Comparison of ENCODE assay signal across 27 cellular contexts in genomic region chrX:42269186-42269585, GRCh38.
DNase-seq lines count a peak whose midpoint lies in the region; ATAC-seq, FAIRE-seq and TF ChIP-seq lines count a peak whose summit lies in the region.
"Had no signal": no experiment of that assay in that cellular context is flagged by ENCODE, and none has a peak within 500 bp of the region (broad histone marks: within the 10 kb centered on the region; RNA-seq: fewer than 3 reads in every experiment).

No MANE protein-coding gene starts in this region.

- H3K9me3 ChIP-seq in IMR-90 (ENCODE audit: control insufficient read depth, insufficient read depth, low read length), result no peaks in the 10 kb centered on the region
- H3K9me3 ChIP-seq: gastrocnemius medialis, HAP-1, lower lobe of right lung, neutrophil, uterus had no signal

- H3K27me3 ChIP-seq in BJ (ENCODE audit: control insufficient read depth, insufficient read depth, low read length), result no peaks in the 10 kb centered on the region
- H3K27me3 ChIP-seq in IMR-90 (ENCODE audit: control insufficient read depth, insufficient read depth, low read length), result peaks cover 5% of the 10 kb centered on the region
- H3K27me3 ChIP-seq: brain microvascular endothelial cell, gastrocnemius medialis, neutrophil, uterus had no signal

- H3K9ac ChIP-seq in IMR-90 (ENCODE audit: low read depth, low read length), result no peak overlapping the region

- intact Hi-C loops in IMR-90 (cut with micrococcal nuclease), result no loop called here
- intact Hi-C loops in natural killer cell (cut with micrococcal nuclease), result no loop called here

- H3K14ac ChIP-seq in IMR-90 (replicated peaks; ENCODE audit: low read depth, low read length), result no peak overlapping the region

- H3K4ac ChIP-seq in IMR-90 (ENCODE audit: low read depth, low read length), result no peak overlapping the region

- H3K9me3 Mint-ChIP-seq in activated T-helper 17 cell treated with anti-CD3 and anti-CD28 coated beads, Interleukin-2, amount 50 U/mL, for 72 hours, result no peaks in the 10 kb centered on the region
- H3K9me3 Mint-ChIP-seq in natural killer cell, result no peaks in the 10 kb centered on the region
- H3K9me3 Mint-ChIP-seq: activated CD4-positive, alpha-beta T cell treated with anti-CD3 and anti-CD28 coated beads, Interleukin-2, amount 10 ng/mL, durations not matched to agents 24 days and 14 days; activated naive CD8-positive, alpha-beta T cell treated with anti-CD3 and anti-CD28 coated beads, Interleukin-2, amount 50 U/mL, for 24 hours; T-helper 1 cell treated with Interleukin-12 subunit alpha and Interleukin-12 subunit beta and Interleukin-4 antibody, amounts not matched to agents 30 μg/mL and 1 μg/mL, for 36 hours had no signal

- no peaks in the 10 kb centered on the region for H3K36me3 Mint-ChIP-seq in activated T-helper 17 cell treated with anti-CD3 and anti-CD28 coated beads, Interleukin-2, amount 50 U/mL, for 72 hours (ENCODE audit: low read depth)
- H3K36me3 Mint-ChIP-seq in natural killer cell, result no peaks in the 10 kb centered on the region

- POLR2A ChIA-PET in BJ (lab: Charles Lee), result no interaction called here
- POLR2A ChIA-PET in IMR-90 (lab: Charles Lee; ENCODE audit: unreplicated experiment), result no interaction called here

- no peak overlapping the region for H2AK5ac ChIP-seq in IMR-90 (ENCODE audit: low read depth, low read length)

- no CpG with 5 or more reads among the region's 2 CpGs for WGBS in IMR-90 (ENCODE audit: extremely low coverage in 2 of 2, insufficient read length in 1 of 2), 2 experiments

- H3K4me3 ChIP-seq in BJ (ENCODE audit: low read depth, low read length) (no peak overlapping the region), IMR-90 (ENCODE audit: insufficient read depth, low read depth, low read length) (no peak overlapping the region), foreskin fibroblast (ENCODE audit: low read depth in 1 of 2, low read length in 2 of 2) (no peak overlapping the region)
- H3K4me3 ChIP-seq: gastrocnemius medialis, HAP-1, lower lobe of right lung, PC-9, uterus had no signal

- no peak overlapping the region for H4K91ac ChIP-seq in IMR-90 (ENCODE audit: insufficient read depth, low read depth, low read length)

- FAIRE-seq in RCC 7860 (lab: Jason Lieb, UNC), result no peak
- FAIRE-seq: keratinocyte had no signal

- H4K5ac ChIP-seq in IMR-90 (ENCODE audit: low read depth, low read length), result no peak overlapping the region

- no peak overlapping the region for H2BK5ac ChIP-seq in IMR-90 (ENCODE audit: low read depth, low read length, poor library complexity, severe bottlenecking)

- DNase-seq in BJ (ENCODE audit: low read depth), result peak; percentile 17
- DNase-seq in IMR-90, result peak; percentile 0
- peak; percentile 3 to 24 for DNase-seq in foreskin fibroblast
- DNase-seq in nucleus accumbens (lab: John Stamatoyannopoulos, UW), result no peak
- no peak for DNase-seq in RCC 7860 (ENCODE audit: low spot score)
- DNase-seq in stimulated activated naive CD8-positive, alpha-beta T cell treated with anti-CD3 and anti-CD28 coated beads, Interleukin-15, Interleukin-2, amounts not matched to agents 100 U/mL and 50 U/mL, for 24 hours, result no peak
- DNase-seq in natural killer cell, result no peak
- DNase-seq: activated CD4-positive, alpha-beta T cell treated with anti-CD3 and anti-CD28 coated beads, Interleukin-2, amount 10 ng/mL, durations not matched to agents 24 days and 14 days; activated effector memory CD4-positive, alpha-beta T cell treated with Interleukin-2 at 50 U/mL for 16 hours; activated naive CD8-positive, alpha-beta T cell treated with anti-CD3 and anti-CD28 coated beads, Interleukin-2, amount 50 U/mL, for 24 hours; brain microvascular endothelial cell; cortex of kidney; gastrocnemius medialis; hypothalamus; lower lobe of right lung; NCI-H1436; NCI-H2171 treated with DMSO at 0.1 percent for 48 hours; NCI-H748 treated with DMSO at 0.1 percent for 48 hours; retina; stimulated activated CD8-positive, alpha-beta memory T cell treated with anti-CD3 and anti-CD28 coated beads, Interleukin-4, amount 100 ng/mL, for 48 hours; uterus had no signal

- no peak overlapping the region for H4K8ac ChIP-seq in IMR-90 (ENCODE audit: low read depth in 2 of 2, low read length in 2 of 2)

- no peak overlapping the region for H3K4me2 ChIP-seq in IMR-90 (ENCODE audit: low read depth, low read length)
- H3K4me2 ChIP-seq: PC-9 had no signal

- no peaks in the 10 kb centered on the region for H3K79me1 ChIP-seq in IMR-90 (ENCODE audit: low read depth in 1 of 2, low read length in 2 of 2)

- no peak for TF ChIP-seq RAD21 in IMR-90 (IDR thresholded peaks at IDR 0.05; ENCODE audit: low read length)

- H3K23ac ChIP-seq in IMR-90 (ENCODE audit: low read depth, low read length), result no peak overlapping the region

- no peaks in the 10 kb centered on the region for H3K36me3 ChIP-seq in BJ (ENCODE audit: control insufficient read depth, insufficient read depth, low read length)
- H3K36me3 ChIP-seq in IMR-90 (ENCODE audit: control insufficient read depth, insufficient read depth, low read length), result no peaks in the 10 kb centered on the region
- H3K36me3 ChIP-seq: brain microvascular endothelial cell, gastrocnemius medialis, HAP-1, lower lobe of right lung, neutrophil, uterus had no signal

- TF ChIP-seq CTCF in BJ (IDR thresholded peaks at IDR 0.05; ENCODE audit: insufficient read depth, low read depth, low read length), result no peak
- TF ChIP-seq CTCF in IMR-90 (conservative IDR thresholded peaks at IDR 0.05; ENCODE audit: low read depth, low read length), result no peak
- TF ChIP-seq CTCF in foreskin fibroblast (IDR thresholded peaks at IDR 0.05; ENCODE audit: low read depth, low read length), result no peak
- no peak for TF ChIP-seq CTCF in natural killer cell (IDR thresholded peaks at IDR 0.05)

- no peaks in the 10 kb centered on the region for H3K27me3 Mint-ChIP-seq in activated T-helper 17 cell treated with anti-CD3 and anti-CD28 coated beads, Interleukin-2, amount 50 U/mL, for 72 hours
- H3K27me3 Mint-ChIP-seq in natural killer cell (ENCODE audit: low read depth in 2 of 2), result peaks cover 0 to 9% of the 10 kb centered on the region in 2 donors
- H3K27me3 Mint-ChIP-seq: activated naive CD8-positive, alpha-beta T cell treated with anti-CD3 and anti-CD28 coated beads, Interleukin-2, amount 50 U/mL, for 24 hours had no signal

- CTCF ChIA-PET in BJ (lab: Yijun Ruan, JAX), result interaction anchor here (0.5 to 1.1 kb wide), 2 partner anchors 12 to 16 kb away, joined by 3 read pairs; no protein-coding TSS in a partner anchor
- CTCF ChIA-PET in IMR-90 (lab: Yijun Ruan, JAX), result no interaction called here

- no TSS peak for BruUV-seq in IMR-90 (replicated peaks; lab: Mats Ljungman, UMichigan)

- H3K4me3 Mint-ChIP-seq in activated T-helper 17 cell treated with anti-CD3 and anti-CD28 coated beads, Interleukin-2, amount 50 U/mL, for 72 hours, result no peak overlapping the region
- H3K4me3 Mint-ChIP-seq in natural killer cell, result no peak overlapping the region
- H3K4me3 Mint-ChIP-seq: activated CD4-positive, alpha-beta T cell treated with anti-CD3 and anti-CD28 coated beads, Interleukin-2, amount 10 ng/mL, durations not matched to agents 24 days and 14 days; activated naive CD8-positive, alpha-beta T cell treated with anti-CD3 and anti-CD28 coated beads, Interleukin-2, amount 50 U/mL, for 24 hours; T-helper 1 cell treated with Interleukin-12 subunit alpha and Interleukin-12 subunit beta and Interleukin-4 antibody, amounts not matched to agents 30 μg/mL and 1 μg/mL, for 36 hours had no signal

- no peaks in the 10 kb centered on the region for H4K20me1 ChIP-seq in IMR-90 (ENCODE audit: insufficient read depth, low read length)

- H2BK120ac ChIP-seq in IMR-90 (ENCODE audit: low read depth, low read length), result no peak overlapping the region

- no peak overlapping the region for H2BK15ac ChIP-seq in IMR-90 (ENCODE audit: low read depth, low read length)

- no peak overlapping the region for H2BK20ac ChIP-seq in IMR-90 (ENCODE audit: low read depth, low read length)

- no peak for TF ChIP-seq POLR2A in IMR-90 (IDR thresholded peaks at IDR 0.05; ENCODE audit: low read depth, low read length)

- H3K4me1 ChIP-seq in IMR-90 (ENCODE audit: control insufficient read depth, insufficient read depth, low read length), result no peaks in the 10 kb centered on the region
- H3K4me1 ChIP-seq: gastrocnemius medialis, HAP-1, lower lobe of right lung, uterus had no signal

- no peaks in the 10 kb centered on the region for H3K4me1 Mint-ChIP-seq in activated T-helper 17 cell treated with anti-CD3 and anti-CD28 coated beads, Interleukin-2, amount 50 U/mL, for 72 hours
- H3K4me1 Mint-ChIP-seq in natural killer cell, result no peaks in the 10 kb centered on the region
- H3K4me1 Mint-ChIP-seq: activated CD4-positive, alpha-beta T cell treated with anti-CD3 and anti-CD28 coated beads, Interleukin-2, amount 10 ng/mL, durations not matched to agents 24 days and 14 days; activated naive CD8-positive, alpha-beta T cell treated with anti-CD3 and anti-CD28 coated beads, Interleukin-2, amount 50 U/mL, for 24 hours had no signal

- in situ Hi-C loops in IMR-90 (cut with MboI; ENCODE audit: low sequenced_read_pairs), result no loop called here

- no peak overlapping the region for H3K18ac ChIP-seq in IMR-90 (ENCODE audit: low read depth, low read length)

- H3K27ac ChIP-seq in IMR-90 (ENCODE audit: insufficient read depth, low read length), result no peak overlapping the region
- H3K27ac ChIP-seq: brain microvascular endothelial cell, gastrocnemius medialis, lower lobe of right lung, neutrophil, PC-9, uterus had no signal

- ATAC-seq in IMR-90 (ENCODE audit: low read depth) (no peak; the same call in 1 of the 2 replicates), natural killer cell (no peak)
- peak; percentile 64 for ATAC-seq in activated T-helper 17 cell treated with anti-CD3 and anti-CD28 coated beads, Interleukin-2, amount 50 U/mL, for 72 hours (replicated peaks)
- ATAC-seq in stimulated activated naive CD8-positive, alpha-beta T cell treated with anti-CD3 and anti-CD28 coated beads, Interleukin-15, Interleukin-2, amounts not matched to agents 100 U/mL and 50 U/mL, for 24 hours, result no peak
- ATAC-seq: activated naive CD8-positive, alpha-beta T cell treated with anti-CD3 and anti-CD28 coated beads, Interleukin-2, amount 50 U/mL, for 24 hours; gastrocnemius medialis; lower lobe of right lung had no signal

- H2AK9ac ChIP-seq in IMR-90 (replicated peaks; ENCODE audit: low read depth, low read length, poor library complexity), result no peak overlapping the region

- H2AFZ ChIP-seq in IMR-90 (replicated peaks; ENCODE audit: low read length, poor library complexity), result no peak overlapping the region
- H2AFZ ChIP-seq: PC-9 had no signal

- no peak overlapping the region for H3K56ac ChIP-seq in IMR-90 (ENCODE audit: extremely low read depth, insufficient read depth, low read length)

- H3K9me1 ChIP-seq in IMR-90 (ENCODE audit: insufficient read depth, low read length), result no peaks in the 10 kb centered on the region

- dilution Hi-C loops in IMR-90 (cut with HindIII; ENCODE audit: low sequenced_read_pairs, unreplicated experiment), result no loop called here

- no peak overlapping the region for H3K27ac Mint-ChIP-seq in activated T-helper 17 cell treated with anti-CD3 and anti-CD28 coated beads, Interleukin-2, amount 50 U/mL, for 72 hours
- no peak overlapping the region for H3K27ac Mint-ChIP-seq in natural killer cell
- H3K27ac Mint-ChIP-seq: activated CD4-positive, alpha-beta T cell treated with anti-CD3 and anti-CD28 coated beads, Interleukin-2, amount 10 ng/mL, durations not matched to agents 24 days and 14 days; activated naive CD8-positive, alpha-beta T cell treated with anti-CD3 and anti-CD28 coated beads, Interleukin-2, amount 50 U/mL, for 24 hours; T-helper 1 cell treated with Interleukin-12 subunit alpha and Interleukin-12 subunit beta and Interleukin-4 antibody, amounts not matched to agents 30 μg/mL and 1 μg/mL, for 36 hours had no signal

Comparison
In these comparisons a context has a peak if more than half of its experiments do, and no peak if none do; other contexts are left out.
1. DNase-seq: peak in BJ (single experiment), IMR-90 (single experiment) and foreskin fibroblast (2 of 2); none in nucleus accumbens (0 of 56), RCC 7860 (single experiment), stimulated activated naive CD8-positive, alpha-beta T cell treated with anti-CD3 and anti-CD28 coated beads, Interleukin-15, Interleukin-2, amounts not matched to agents 100 U/mL and 50 U/mL, for 24 hours (single experiment) and natural killer cell (single experiment).